19 cellular contexts compared by ENCODE assay signal in the genomic region with DNA sequence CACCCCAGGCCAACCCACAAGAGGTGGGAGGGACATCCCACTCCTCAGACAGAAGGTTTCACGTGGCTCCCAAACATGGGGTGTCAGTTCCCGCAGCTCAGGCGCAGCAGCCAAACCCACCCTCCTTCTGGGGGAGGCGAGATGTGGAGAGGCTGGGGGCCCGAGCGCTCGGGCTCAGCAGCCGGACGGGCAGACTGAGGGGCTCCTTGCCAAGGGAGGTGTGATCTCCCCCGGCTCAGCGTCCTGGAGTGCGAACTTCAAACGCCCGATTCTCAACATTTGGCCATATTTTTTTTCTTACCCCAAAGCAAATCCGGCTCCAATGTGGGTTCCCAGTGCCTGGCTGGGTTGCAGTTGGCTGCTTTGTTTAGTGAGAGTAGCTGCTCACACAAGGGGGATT.
DNase-seq lines count a peak whose midpoint lies in the region; ATAC-seq and TF ChIP-seq lines count a peak whose summit lies in the region.
"Had no signal": no experiment of that assay in that cellular context is flagged by ENCODE, and none has a peak within 500 bp of the region (broad histone marks: within the 10 kb centered on the region; RNA-seq: fewer than 3 reads in every experiment).

No MANE protein-coding gene starts in this region.

- no peak overlapping the region for H3K4me3 Mint-ChIP-seq in activated CD8-positive, alpha-beta memory T cell treated with anti-CD3 and anti-CD28 coated beads, Interleukin-2, amount 10 ng/mL, durations not matched to agents 7 days and 5 days
- H3K4me3 Mint-ChIP-seq: CD4-positive, alpha-beta memory T cell had no signal

- no peak for TF ChIP-seq CTCF in coronary artery (IDR thresholded peaks at IDR 0.05)

- H3K36me3 ChIP-seq in aorta (ENCODE audit: control insufficient read depth in 1 of 2, insufficient read depth in 2 of 2, low read length in 1 of 2), result no peaks in the 10 kb centered on the region
- H3K36me3 ChIP-seq: BLaER1, HAP-1 had no signal

- H3K27ac Mint-ChIP-seq in activated CD8-positive, alpha-beta memory T cell treated with anti-CD3 and anti-CD28 coated beads, Interleukin-2, amount 10 ng/mL, durations not matched to agents 7 days and 5 days, result no peak overlapping the region
- H3K27ac Mint-ChIP-seq: CD14-positive monocyte; CD4-positive, alpha-beta memory T cell had no signal

- peak; percentile 9 for DNase-seq in activated CD8-positive, alpha-beta memory T cell treated with anti-CD3 and anti-CD28 coated beads, Interleukin-2, amount 10 ng/mL, durations not matched to agents 7 days and 5 days
- DNase-seq in activated CD8-positive, alpha-beta memory T cell treated with anti-CD3 and anti-CD28 coated beads, Interleukin-2, amount 50 U/mL, for 48 hours, result no peak
- peak; percentile 41 for DNase-seq in coronary artery (ENCODE audit: low spot score)
- peak; percentile 14 for DNase-seq in left lobe of liver (ENCODE audit: low spot score)
- DNase-seq in HPDE6-E6E7 (ENCODE audit: extremely low spot score), result no peak
- no peak for DNase-seq in aorta
- no peak for DNase-seq in activated T-cell treated with anti-CD3 and anti-CD28 coated beads for 4 hours
- DNase-seq: AML-193; CD4-positive, alpha-beta memory T cell; DMS153; DMS79; GDM1; GM23248 had no signal

- H3K9me3 Mint-ChIP-seq in activated CD8-positive, alpha-beta memory T cell treated with anti-CD3 and anti-CD28 coated beads, Interleukin-2, amount 10 ng/mL, durations not matched to agents 7 days and 5 days (ENCODE audit: low read depth), result no peaks in the 10 kb centered on the region

- 18 to 39% methylated on average over 15 of the region's 15 CpGs for WGBS in aorta, 2 donors

- H3K27me3 ChIP-seq in aorta (ENCODE audit: control insufficient read depth in 1 of 2, insufficient read depth in 2 of 2, low read length in 1 of 2), result no peaks in the 10 kb centered on the region
- H3K27me3 ChIP-seq: BLaER1 had no signal

- H3K4me3 ChIP-seq in coronary artery (no peak overlapping the region), aorta (ENCODE audit: low read length in 2 of 2) (no peak overlapping the region)
- H3K4me3 ChIP-seq: A549, BLaER1, GM23248, HAP-1 had no signal

- ATAC-seq in activated CD8-positive, alpha-beta memory T cell treated with anti-CD3 and anti-CD28 coated beads, Interleukin-2, amount 10 ng/mL, durations not matched to agents 7 days and 5 days, result no peak
- ATAC-seq in left lobe of liver, result no peak
- no peak for ATAC-seq in aorta (ENCODE audit: low FRiP score)
- ATAC-seq: A549, HepG2 had no signal

- H3K36me3 Mint-ChIP-seq in activated CD8-positive, alpha-beta memory T cell treated with anti-CD3 and anti-CD28 coated beads, Interleukin-2, amount 10 ng/mL, durations not matched to agents 7 days and 5 days, result no peaks in the 10 kb centered on the region
- H3K36me3 Mint-ChIP-seq: CD14-positive monocyte; CD4-positive, alpha-beta memory T cell had no signal

- no peaks in the 10 kb centered on the region for H3K4me1 ChIP-seq in aorta (ENCODE audit: control insufficient read depth in 1 of 2, insufficient read depth in 2 of 2, low read length in 2 of 2)
- H3K4me1 ChIP-seq: A549 had no signal

- H3K27me3 Mint-ChIP-seq in activated CD8-positive, alpha-beta memory T cell treated with anti-CD3 and anti-CD28 coated beads, Interleukin-2, amount 10 ng/mL, durations not matched to agents 7 days and 5 days, result no peaks in the 10 kb centered on the region

- intact Hi-C loops in aorta (cut with DNase I), result no loop called here

- CTCF ChIA-PET in activated CD8-positive, alpha-beta memory T cell treated with anti-CD3 and anti-CD28 coated beads, Interleukin-2, amount 10 ng/mL, durations not matched to agents 7 days and 5 days (lab: Charles Lee), result no interaction called here

- no peaks in the 10 kb centered on the region for H3K9me3 ChIP-seq in aorta (ENCODE audit: control insufficient read depth, low read length)

- H3K4me1 Mint-ChIP-seq in activated CD8-positive, alpha-beta memory T cell treated with anti-CD3 and anti-CD28 coated beads, Interleukin-2, amount 10 ng/mL, durations not matched to agents 7 days and 5 days, result no peaks in the 10 kb centered on the region
- H3K4me1 Mint-ChIP-seq: CD4-positive, alpha-beta memory T cell had no signal

- H3K27ac ChIP-seq in coronary artery (no peak overlapping the region), aorta (ENCODE audit: low read depth in 1 of 2, low read length in 2 of 2) (no peak overlapping the region)
- H3K27ac ChIP-seq: 22Rv1, A549, BLaER1, GM23248 had no signal

Comparison
In these comparisons a context has a peak if more than half of its experiments do, and no peak if none do; other contexts are left out.
1. DNase-seq: peak in activated CD8-positive, alpha-beta memory T cell treated with anti-CD3 and anti-CD28 coated beads, Interleukin-2, amount 10 ng/mL, durations not matched to agents 7 days and 5 days (single experiment), coronary artery (single experiment) and left lobe of liver (single experiment); none in activated CD8-positive, alpha-beta memory T cell treated with anti-CD3 and anti-CD28 coated beads, Interleukin-2, amount 50 U/mL, for 48 hours (single experiment), HPDE6-E6E7 (single experiment), aorta (0 of 2) and activated T-cell treated with anti-CD3 and anti-CD28 coated beads for 4 hours (single experiment).